ENCODE assay signal across 21 cellular contexts in the genomic region with DNA sequence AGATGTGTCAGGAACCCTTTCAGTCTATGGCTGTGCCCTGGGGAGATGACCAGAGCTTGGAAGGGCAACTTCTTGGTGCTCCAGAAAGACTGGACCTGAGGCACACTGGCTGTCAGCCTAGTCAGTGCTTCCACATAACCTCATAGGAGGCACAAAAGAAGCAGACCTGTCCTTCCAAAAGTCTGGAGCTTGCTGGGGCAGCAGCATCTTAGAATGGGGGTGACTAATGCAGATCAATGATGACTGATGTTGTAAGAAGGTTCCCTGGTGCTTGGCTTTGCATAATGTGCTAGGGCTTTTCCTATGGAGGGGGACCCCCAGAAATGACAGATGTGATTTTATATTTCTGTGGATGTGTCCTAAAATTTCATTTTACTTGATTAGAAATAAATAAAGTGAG.
"Had no signal": no experiment of that assay in that cellular context is flagged by ENCODE, and none has a peak within 500 bp of the region (broad histone marks: within the 10 kb centered on the region; RNA-seq: fewer than 3 reads in every experiment).

No MANE protein-coding gene starts in this region.

- H3K36me3 Mint-ChIP-seq: naive thymus-derived CD8-positive, alpha-beta T cell had no signal

- H3K9me3 Mint-ChIP-seq: activated T-helper 17 cell treated with anti-CD3 and anti-CD28 coated beads, Interleukin-2, amount 50 U/mL, for 72 hours; central memory CD8-positive, alpha-beta T cell; effector memory CD8-positive, alpha-beta T cell had no signal

- H3K27me3 ChIP-seq: colonic mucosa, dorsolateral prefrontal cortex, esophagus squamous epithelium, thyroid gland had no signal

- H3K27ac Mint-ChIP-seq: activated naive CD4-positive, alpha-beta T cell treated with anti-CD3 and anti-CD28 coated beads, Interleukin-2, amount 50 U/mL, for 72 hours; activated T-cell treated with anti-CD3 and anti-CD28 coated beads, Interleukin-2, amount 50 U/mL, for 24 hours; activated T-helper 17 cell treated with anti-CD3 and anti-CD28 coated beads, Interleukin-2, amount 50 U/mL, for 72 hours; effector memory CD8-positive, alpha-beta T cell; naive thymus-derived CD8-positive, alpha-beta T cell; progenitor cell of endocrine pancreas; stimulated activated naive CD8-positive, alpha-beta T cell treated with anti-CD3 and anti-CD28 coated beads, Interleukin-15, Interleukin-2, amounts not matched to agents 100 ng/mL and 50 ng/mL, for 24 hours had no signal

- H3K4me3 Mint-ChIP-seq: activated T-cell treated with anti-CD3 and anti-CD28 coated beads, Interleukin-2, amount 50 U/mL, for 24 hours; activated T-helper 17 cell treated with anti-CD3 and anti-CD28 coated beads, Interleukin-2, amount 50 U/mL, for 72 hours; central memory CD8-positive, alpha-beta T cell; effector memory CD8-positive, alpha-beta T cell; naive thymus-derived CD8-positive, alpha-beta T cell; stimulated activated naive CD8-positive, alpha-beta T cell treated with anti-CD3 and anti-CD28 coated beads, Interleukin-15, Interleukin-2, amounts not matched to agents 100 ng/mL and 50 ng/mL, for 24 hours had no signal

- H3K4me3 ChIP-seq: colonic mucosa, dorsolateral prefrontal cortex, esophagus squamous epithelium, lower lobe of right lung, thyroid gland had no signal

- H3K27me3 Mint-ChIP-seq: activated T-cell treated with anti-CD3 and anti-CD28 coated beads, Interleukin-2, amount 50 U/mL, for 24 hours; activated T-helper 17 cell treated with anti-CD3 and anti-CD28 coated beads, Interleukin-2, amount 50 U/mL, for 72 hours; central memory CD8-positive, alpha-beta T cell; effector memory CD8-positive, alpha-beta T cell; naive thymus-derived CD8-positive, alpha-beta T cell; progenitor cell of endocrine pancreas; stimulated activated naive CD8-positive, alpha-beta T cell treated with anti-CD3 and anti-CD28 coated beads, Interleukin-15, Interleukin-2, amounts not matched to agents 100 ng/mL and 50 ng/mL, for 24 hours had no signal

- ATAC-seq: activated T-helper 17 cell treated with anti-CD3 and anti-CD28 coated beads, Interleukin-2, amount 50 U/mL, for 72 hours; effector memory CD8-positive, alpha-beta T cell; left lobe of liver; lower lobe of right lung; naive thymus-derived CD8-positive, alpha-beta T cell had no signal

- H3K27ac ChIP-seq: colonic mucosa, dorsolateral prefrontal cortex, esophagus squamous epithelium, lower lobe of right lung, thyroid gland had no signal

- H3K36me3 ChIP-seq: colonic mucosa, esophagus squamous epithelium, lower lobe of right lung, thyroid gland had no signal

- H3K4me1 ChIP-seq: colonic mucosa, esophagus squamous epithelium, thyroid gland had no signal

- H3K4me1 Mint-ChIP-seq: activated T-helper 17 cell treated with anti-CD3 and anti-CD28 coated beads, Interleukin-2, amount 50 U/mL, for 72 hours; central memory CD8-positive, alpha-beta T cell had no signal

- DNase-seq: activated CD4-positive, alpha-beta T cell treated with anti-CD3 and anti-CD28 coated beads for 1 hour; activated CD8-positive, alpha-beta memory T cell treated with anti-CD3 and anti-CD28 coated beads for 24 hours; activated CD8-positive, alpha-beta memory T cell treated with anti-CD3 and anti-CD28 coated beads, Interleukin-2, amount 50 U/mL, for 4 hours; activated T-cell treated with anti-CD3 and anti-CD28 coated beads, Interleukin-2, amount 50 U/mL, for 24 hours; aorta; colonic mucosa; dorsolateral prefrontal cortex; effector memory CD8-positive, alpha-beta T cell; esophagus squamous epithelium; lower lobe of right lung; naive thymus-derived CD8-positive, alpha-beta T cell; retina; stimulated activated CD4-positive, alpha-beta T cell treated with anti-CD3 and anti-CD28 coated beads, Interleukin-12 subunit alpha, Interleukin-12 subunit beta, amount 100 ng/mL, for 4 hours; substantia nigra; thyroid gland had no signal
